12 cellular contexts compared by ENCODE assay signal in the genomic region with DNA sequence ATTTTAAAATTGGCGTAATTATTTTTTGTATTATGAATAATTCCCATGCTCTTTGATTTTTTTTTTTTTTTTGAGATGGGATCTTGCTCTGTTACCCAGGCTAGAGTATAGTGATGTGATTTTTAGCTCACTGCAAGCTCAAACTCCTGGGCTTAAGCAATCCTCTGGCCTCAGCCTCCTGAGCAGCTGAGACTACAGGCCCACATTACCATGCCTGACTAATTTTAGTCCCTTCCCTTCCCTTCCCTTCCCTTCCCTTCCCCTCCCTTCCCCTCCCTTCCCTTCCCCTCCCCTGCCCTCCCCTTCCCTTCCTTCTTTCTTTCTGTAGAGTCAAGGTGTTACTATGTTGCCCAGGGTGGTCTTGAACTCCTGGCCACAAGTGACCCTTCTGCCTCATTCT. TPM values are rescaled to one million over a fixed set of nuclear protein-coding genes. Genes with fewer than 3 reads are reported as not detected.
"Had no signal": no experiment of that assay in that cellular context is flagged by ENCODE, and none has a peak within 500 bp of the region (broad histone marks: within the 10 kb centered on the region; RNA-seq: fewer than 3 reads in every experiment).

No MANE protein-coding gene starts in this region.

- H3K27ac ChIP-seq: GM23248 had no signal

- H3K4me2 ChIP-seq: GM23338 had no signal

- H3K36me3 ChIP-seq: HAP-1 had no signal

- H2AFZ ChIP-seq: GM23248, GM23338 had no signal

- H3K4me1 ChIP-seq: HAP-1 had no signal

- H3K27ac Mint-ChIP-seq: GM23338, H9, HFFc6 had no signal

- H3K9ac ChIP-seq: GM23248 had no signal

- DNase-seq: GM23248, GOT3, H7, H9, HCEC 1CT, HFFc6 had no signal

- H3K4me3 ChIP-seq: GM23248, GM23338, HAP-1 had no signal

- ATAC-seq: GM23338, HCT116 had no signal

- FAIRE-seq: H1, H54 had no signal

RNA-seq across cellular contexts. Expression of a gene that starts 9.4 kb away (rescaled TPM):
- total RNA-seq: GM23248 had no signal
- polyA plus RNA-seq: GM23248 had no signal

RNA-seq across cellular contexts. Expression of a gene that starts 43.5 kb away (rescaled TPM):
- total RNA-seq: GM23248, H4, HFFc6 had no signal
- polyA plus RNA-seq: GM23248 had no signal
